ENCODE assay signal across 7 cellular contexts in genomic region chr2:43637030-43637803, GRCh38.
DNase-seq lines count a peak whose midpoint lies in the region; ATAC-seq lines count a peak whose summit lies in the region.

TSS of gene PLEKHH2 (plus strand) at chr2:43637260. CDS start at chr2:43644674, 7,414 bp downstream.

- no peaks in the 10 kb centered on the region for H3K9me3 Mint-ChIP-seq in central memory CD8-positive, alpha-beta T cell

- H3K36me3 Mint-ChIP-seq in central memory CD8-positive, alpha-beta T cell (ENCODE audit: insufficient read depth): peaks cover 12% of the 10 kb centered on the region

- peaks cover 18% of the 10 kb centered on the region for H3K4me1 Mint-ChIP-seq in central memory CD8-positive, alpha-beta T cell

- DNase-seq in NCI-H2171 (lab: John Stamatoyannopoulos, UW) (peak; percentile 77), iris pigment epithelial cell (ENCODE audit: low read depth) (peak; percentile 77), smooth muscle cell of the brain vasculature (ENCODE audit: low read depth, low spot score) (peak; percentile 39)
- peak; percentile 56 for DNase-seq in activated CD4-positive, CD25-positive, alpha-beta regulatory T cell treated with anti-CD3 and anti-CD28 coated beads, Interleukin-2, amount 50 U/mL, for 16 hours (ENCODE audit: low read depth, low spot score)
- peak; percentile 77 to 79 for DNase-seq in central memory CD8-positive, alpha-beta T cell (ENCODE audit: low spot score in 2 of 2)

- peaks cover 31% of the 10 kb centered on the region for H3K27me3 Mint-ChIP-seq in central memory CD8-positive, alpha-beta T cell

- peak; percentile 99 for ATAC-seq in GM18858 (IDR thresholded peaks at IDR 0.05; ENCODE audit: unreplicated experiment)
- ATAC-seq in HG03060 (IDR thresholded peaks at IDR 0.05; ENCODE audit: low read depth, unreplicated experiment): peak; percentile 87
- peak; percentile 99 for ATAC-seq in central memory CD8-positive, alpha-beta T cell (replicated peaks; ENCODE audit: extremely low read depth, poor library complexity, severe bottlenecking)

- H3K4me3 Mint-ChIP-seq in central memory CD8-positive, alpha-beta T cell: peak within 1 kb of the TSS; percentile 92

- H3K27ac Mint-ChIP-seq in central memory CD8-positive, alpha-beta T cell (ENCODE audit: low read depth): no peak within 1 kb of the TSS

Comparison
In these comparisons a context has a peak if more than half of its experiments do, and no peak if none do; other contexts are left out.
1. Peak in every context shown above with its lines: DNase-seq and ATAC-seq.